Comparison of ENCODE assay signal across 18 cellular contexts in genomic region chr2:127826047-127826446, GRCh38.
"Had no signal": no experiment of that assay in that cellular context is flagged by ENCODE, and none has a peak within 500 bp of the region (broad histone marks: within the 10 kb centered on the region; RNA-seq: fewer than 3 reads in every experiment).

No MANE protein-coding gene starts in this region.

- H3K36me3 ChIP-seq: colonic mucosa, gastroesophageal sphincter, stomach, thoracic aorta had no signal

- H3K27me3 ChIP-seq: colonic mucosa, gastroesophageal sphincter, stomach had no signal

- H3K4me3 Mint-ChIP-seq: activated naive CD8-positive, alpha-beta T cell; activated T-cell treated with anti-CD3 and anti-CD28 coated beads, Interleukin-2, amount 50 U/mL, for 24 hours; naive thymus-derived CD4-positive, alpha-beta T cell; T-helper 2 cell treated with Interferon-gamma antibody and Interleukin-4, amounts not matched to agents 5 μg/mL and 100 μg/mL, for 36 hours had no signal

- H3K4me1 ChIP-seq: colonic mucosa, gastroesophageal sphincter, stomach had no signal

- H3K27me3 Mint-ChIP-seq: activated naive CD8-positive, alpha-beta T cell; activated T-cell treated with anti-CD3 and anti-CD28 coated beads, Interleukin-2, amount 50 U/mL, for 24 hours had no signal

- H3K27ac ChIP-seq: colonic mucosa, epithelial cell of prostate, gastroesophageal sphincter, stomach, thoracic aorta had no signal

- H3K9me3 ChIP-seq: colonic mucosa, thoracic aorta had no signal

- H3K4me3 ChIP-seq: colonic mucosa, gastroesophageal sphincter, stomach, thoracic aorta had no signal

- H3K27ac Mint-ChIP-seq: activated naive CD8-positive, alpha-beta T cell; activated T-cell treated with anti-CD3 and anti-CD28 coated beads, Interleukin-2, amount 50 U/mL, for 24 hours; T-helper 2 cell treated with Interferon-gamma antibody and Interleukin-4, amounts not matched to agents 5 μg/mL and 100 μg/mL, for 36 hours had no signal

- ATAC-seq: gastroesophageal sphincter; naive thymus-derived CD4-positive, alpha-beta T cell had no signal

- DNase-seq: activated CD4-positive, alpha-beta T cell treated with anti-CD3 and anti-CD28 coated beads, Interleukin-2, amount 50 U/mL, for 4 hours; activated CD4-positive, CD25-positive, alpha-beta regulatory T cell treated with anti-CD3 and anti-CD28 coated beads, Interleukin-2, amount 50 U/mL, for 72 hours; activated gamma-delta T cell; activated T-cell treated with anti-CD3 and anti-CD28 coated beads, Interleukin-2, amount 50 U/mL, for 24 hours; anterior cingulate cortex; colonic mucosa; effector memory CD4-positive, alpha-beta T cell; hippocampal formation; kidney glomerular epithelial cell; naive thymus-derived CD4-positive, alpha-beta T cell; retina; stimulated activated CD4-positive, alpha-beta T cell treated with anti-CD3 and anti-CD28 coated beads, Interleukin-4, amount 100 ng/mL, for 4 hours; stomach had no signal
